In the genomic region with DNA sequence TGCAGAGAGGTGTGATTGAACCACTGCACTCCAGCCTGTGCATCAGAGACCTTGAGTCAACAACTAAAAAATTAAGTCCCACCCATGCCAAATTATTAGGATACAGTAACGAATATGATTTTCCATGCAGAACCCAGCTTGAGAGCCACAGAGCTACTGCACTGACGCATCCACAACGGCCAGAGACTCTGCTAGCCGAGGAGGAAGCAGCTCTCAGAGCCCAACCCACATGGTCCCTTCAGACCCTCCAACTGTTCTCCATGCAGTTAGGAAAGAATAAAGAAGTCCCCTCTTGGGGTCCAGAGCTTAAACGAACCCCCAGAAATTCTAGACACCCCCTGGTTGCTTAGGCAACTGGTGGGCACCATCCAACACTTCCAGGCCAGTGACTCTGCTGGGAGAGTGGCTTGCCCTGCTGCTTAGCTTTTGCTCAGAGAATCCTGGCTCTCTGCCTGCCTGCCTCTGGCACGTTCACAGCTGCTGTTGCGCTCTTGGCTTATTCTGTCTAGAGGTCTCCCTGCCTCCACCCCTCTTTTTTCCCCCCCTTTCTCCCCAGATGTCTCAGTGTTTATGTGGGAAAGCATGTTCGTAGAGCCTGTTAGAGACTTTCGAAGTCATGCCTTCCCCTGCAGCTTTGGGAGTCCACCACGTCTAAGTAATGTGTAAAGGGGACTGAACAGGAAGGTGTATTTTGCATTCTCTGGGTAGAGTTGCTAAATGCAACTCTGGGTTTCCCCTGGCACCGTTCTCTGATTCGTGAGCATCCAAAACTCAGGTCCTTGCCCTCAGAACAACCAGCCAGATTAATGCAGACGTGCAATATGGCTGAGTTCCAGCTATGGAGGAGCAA, we compare ENCODE assay signal across 9 cellular contexts. TPM values are rescaled to one million over a fixed set of nuclear protein-coding genes. Genes with fewer than 3 reads are reported as not detected.
DNase-seq lines count a peak whose midpoint lies in the region; ATAC-seq, FAIRE-seq and TF ChIP-seq lines count a peak whose summit lies in the region.
"Had no signal": no experiment of that assay in that cellular context is flagged by ENCODE, and none has a peak within 500 bp of the region (broad histone marks: within the 10 kb centered on the region; RNA-seq: fewer than 3 reads in every experiment).

No MANE protein-coding gene starts in this region.

- H3K36me3 ChIP-seq in Peyer's patch (no peaks in the 10 kb centered on the region), left ventricle myocardium inferior (no peaks in the 10 kb centered on the region), thoracic aorta (no peaks in the 10 kb centered on the region), mesendoderm (ENCODE audit: control insufficient read depth, insufficient read depth, low read length) (no peaks in the 10 kb centered on the region)

- H3K9ac ChIP-seq in mesendoderm (ENCODE audit: low read length): no peak overlapping the region

- H3K18ac ChIP-seq in mesendoderm (ENCODE audit: low read length): no peak overlapping the region

- H4K5ac ChIP-seq in mesendoderm (ENCODE audit: low read length): no peak overlapping the region

- intact Hi-C loops in left ventricle myocardium inferior (cut with micrococcal nuclease): no loop called here

- TF ChIP-seq CTCF in Peyer's patch (IDR thresholded peaks at IDR 0.05): no peak
- TF ChIP-seq CTCF in left ventricle myocardium inferior (IDR thresholded peaks at IDR 0.05; ENCODE audit: borderline replicate concordance): no peak
- TF ChIP-seq CTCF in thoracic aorta (IDR thresholded peaks at IDR 0.05): no peak

- no peak for DNase-seq in GM12892 (ENCODE audit: insufficient read length)
- peak in 2 of 3 donors; percentile 29 to 76 for DNase-seq in Peyer's patch
- DNase-seq in left ventricle myocardium inferior: peak; percentile 85
- no peak for DNase-seq in thoracic aorta (ENCODE audit: low spot score)
- DNase-seq in stimulated activated CD4-positive, alpha-beta T cell treated with anti-CD3 and anti-CD28 coated beads, Interleukin-4, amount 100 ng/mL, for 4 hours: no peak
- no peak for DNase-seq in mesendoderm
- DNase-seq in HuH-7.5 (ENCODE audit: low spot score): no peak

- H3K4me3 ChIP-seq in Peyer's patch (no peak overlapping the region), left ventricle myocardium inferior (peak overlapping the region; percentile 19), thoracic aorta (peak overlapping the region; percentile 46), mesendoderm (ENCODE audit: low read length) (no peak overlapping the region)

- no peak overlapping the region for H4K8ac ChIP-seq in mesendoderm (ENCODE audit: low read depth, low read length)

- WGBS in mesendoderm (ENCODE audit: extremely low coverage, insufficient coverage, low lambda C conversion rate): no CpG with 5 or more reads among the region's 13 CpGs

- no peaks in the 10 kb centered on the region for H3K27me3 ChIP-seq in Peyer's patch
- H3K27me3 ChIP-seq in left ventricle myocardium inferior (ENCODE audit: low read depth): no peaks in the 10 kb centered on the region
- no peaks in the 10 kb centered on the region for H3K27me3 ChIP-seq in thoracic aorta (replicated peaks; ENCODE audit: insufficient read depth)
- H3K27me3 ChIP-seq in mesendoderm (ENCODE audit: insufficient read depth, low read length, poor library complexity): no peaks in the 10 kb centered on the region

- H3K79me2 ChIP-seq in mesendoderm (ENCODE audit: control insufficient read depth, insufficient read depth, low read length): no peaks in the 10 kb centered on the region

- H3K23ac ChIP-seq in mesendoderm (ENCODE audit: low read length): no peak overlapping the region

- H2BK120ac ChIP-seq in mesendoderm (ENCODE audit: low read depth, low read length): no peak overlapping the region

- H3K4me1 ChIP-seq in Peyer's patch (peaks cover 0 to 14% (median 1%) of the 10 kb centered on the region in 4 donors), left ventricle myocardium inferior (peaks cover 72% of the 10 kb centered on the region), thoracic aorta (ENCODE audit: control insufficient read depth in 1 of 2, low read depth in 2 of 2) (peaks cover 35 to 77% of the 10 kb centered on the region in 2 donors), mesendoderm (ENCODE audit: control insufficient read depth, low read depth, low read length) (no peaks in the 10 kb centered on the region)

- TF ChIP-seq POLR2A in GM12892 (IDR thresholded peaks at IDR 0.05; ENCODE audit: low read depth, low read length) (no peak), Peyer's patch (IDR thresholded peaks at IDR 0.05) (no peak)

- H3K9me3 ChIP-seq in Peyer's patch (no peaks in the 10 kb centered on the region), left ventricle myocardium inferior (replicated peaks) (no peaks in the 10 kb centered on the region), thoracic aorta (no peaks in the 10 kb centered on the region)

- no peak overlapping the region for H3K4me2 ChIP-seq in mesendoderm (ENCODE audit: low read length)

- H3K4ac ChIP-seq in mesendoderm (ENCODE audit: low read depth, low read length): no peak overlapping the region

- H2BK15ac ChIP-seq in mesendoderm (replicated peaks; ENCODE audit: low read depth): no peak overlapping the region

- ATAC-seq in HG02610 (IDR thresholded peaks at IDR 0.05; ENCODE audit: unreplicated experiment) (peak; percentile 84), thoracic aorta (ENCODE audit: insufficient number of reproducible peaks, low FRiP score, low read depth) (peak; percentile 58)

- H2AK5ac ChIP-seq in mesendoderm (ENCODE audit: low read length): no peak overlapping the region

- H3K27ac ChIP-seq in Peyer's patch (peak overlapping the region; percentile 12 to 51 (median 36)), left ventricle myocardium inferior (replicated peaks) (peak overlapping the region; percentile 87), thoracic aorta (peak overlapping the region; percentile 71 to 83), mesendoderm (ENCODE audit: low read depth, low read length) (no peak overlapping the region)

- no peak overlapping the region for H3K56ac ChIP-seq in mesendoderm (ENCODE audit: low read length)

- FAIRE-seq in GM12892 (lab: Jason Lieb, UNC): peak; percentile 88
- FAIRE-seq: colon had no signal

- no peaks in the 10 kb centered on the region for H3K79me1 ChIP-seq in mesendoderm (ENCODE audit: low read length)

- H2BK5ac ChIP-seq in mesendoderm (ENCODE audit: low read length): no peak overlapping the region

RNA-seq across cellular contexts. Expression of gene SP3, which starts 26.0 kb away (rescaled TPM):
- polyA plus RNA-seq in GM12892 (2012; ENCODE audit: missing spikeins): 36.5 TPM
- total RNA-seq in Peyer's patch: 100 to 1,000 TPM in 1 of 4 donors, 10 to 100 TPM in 3; 57.1 to 106 (median 86.3) TPM
- total RNA-seq in left ventricle myocardium inferior: 32.1 TPM
- 10 to 100 TPM; 70.0 to 74.4 TPM for total RNA-seq in thoracic aorta
- 36.5 TPM for polyA plus RNA-seq in mesendoderm (2013, experiment 1 of 2)
- 35.4 TPM for polyA plus RNA-seq in mesendoderm (2013, experiment 2 of 2)

Comparison
In these comparisons a context has a peak if more than half of its experiments do, and no peak if none do; other contexts are left out.
1. DNase-seq: peak in Peyer's patch (2 of 3) and left ventricle myocardium inferior (single experiment); none in GM12892 (single experiment), thoracic aorta (single experiment), stimulated activated CD4-positive, alpha-beta T cell treated with anti-CD3 and anti-CD28 coated beads, Interleukin-4, amount 100 ng/mL, for 4 hours (0 of 2), mesendoderm (single experiment) and HuH-7.5 (single experiment).
2. H3K4me3 ChIP-seq: peak in left ventricle myocardium inferior (single experiment) and thoracic aorta (single experiment); none in Peyer's patch (0 of 4) and mesendoderm (single experiment).